2 cellular contexts compared by ENCODE assay signal in the genomic region with DNA sequence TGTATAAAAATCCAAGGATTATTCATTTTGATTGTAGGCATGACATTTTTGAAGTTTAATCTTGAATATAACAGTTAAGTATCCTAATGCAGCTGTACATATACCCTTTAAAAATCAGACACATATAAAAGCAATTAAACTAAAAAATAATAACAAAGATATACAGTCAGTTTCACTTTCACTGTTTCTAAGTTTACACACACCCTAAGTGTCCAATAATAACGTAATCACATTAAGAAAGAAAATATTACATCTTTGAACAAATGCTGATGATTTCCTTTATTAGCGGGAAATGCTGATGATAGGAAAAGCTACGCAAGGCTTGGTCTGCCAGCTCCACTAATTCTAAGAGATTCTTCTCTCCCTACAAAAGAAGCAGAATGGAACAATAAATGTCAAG.
TF ChIP-seq lines count a peak whose summit lies in the region.

No MANE protein-coding gene starts in this region.

TF ChIP-seq in A549, 52 proteins besides CTCF, POLR2A, EP300 and RAD21:
- TF ChIP-seq, protein P1, sequence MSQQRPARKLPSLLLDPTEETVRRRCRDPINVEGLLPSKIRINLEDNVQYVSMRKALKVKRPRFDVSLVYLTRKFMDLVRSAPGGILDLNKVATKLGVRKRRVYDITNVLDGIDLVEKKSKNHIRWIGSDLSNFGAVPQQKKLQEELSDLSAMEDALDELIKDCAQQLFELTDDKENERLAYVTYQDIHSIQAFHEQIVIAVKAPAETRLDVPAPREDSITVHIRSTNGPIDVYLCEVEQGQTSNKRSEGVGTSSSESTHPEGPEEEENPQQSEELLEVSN (IDR thresholded peaks at IDR 0.05; ENCODE audit: borderline replicate concordance, low read depth) = no peak
- TF ChIP-seq SREBF2 (IDR thresholded peaks at IDR 0.05) (no peak), RARB (CRISPR knock-in tag; IDR thresholded peaks at IDR 0.05) (no peak), MAZ (IDR thresholded peaks at IDR 0.05; ENCODE audit: borderline replicate concordance, low read depth, low read length) (no peak), HEYL (CRISPR knock-in tag; IDR thresholded peaks at IDR 0.05) (no peak), POLR2AphosphoS2 (conservative IDR thresholded peaks at IDR 0.05; ENCODE audit: low read length) (no peak), JUN (IDR thresholded peaks at IDR 0.05) (no peak), FOXS1 (CRISPR knock-in tag; IDR thresholded peaks at IDR 0.05) (no peak), BHLHE40 (IDR thresholded peaks at IDR 0.05; ENCODE audit: low read depth, low read length) (no peak)
- TF ChIP-seq, protein P2, sequence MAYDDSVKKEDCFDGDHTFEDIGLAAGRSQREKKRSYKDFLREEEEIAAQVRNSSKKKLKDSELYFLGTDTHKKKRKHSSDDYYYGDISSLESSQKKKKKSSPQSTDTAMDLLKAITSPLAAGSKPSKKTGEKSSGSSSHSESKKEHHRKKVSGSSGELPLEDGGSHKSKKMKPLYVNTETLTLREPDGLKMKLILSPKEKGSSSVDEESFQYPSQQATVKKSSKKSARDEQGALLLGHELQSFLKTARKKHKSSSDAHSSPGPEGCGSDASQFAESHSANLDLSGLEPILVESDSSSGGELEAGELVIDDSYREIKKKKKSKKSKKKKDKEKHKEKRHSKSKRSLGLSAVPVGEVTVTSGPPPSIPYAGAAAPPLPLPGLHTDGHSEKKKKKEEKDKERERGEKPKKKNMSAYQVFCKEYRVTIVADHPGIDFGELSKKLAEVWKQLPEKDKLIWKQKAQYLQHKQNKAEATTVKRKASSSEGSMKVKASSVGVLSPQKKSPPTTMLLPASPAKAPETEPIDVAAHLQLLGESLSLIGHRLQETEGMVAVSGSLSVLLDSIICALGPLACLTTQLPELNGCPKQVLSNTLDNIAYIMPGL (CRISPR knock-in tag; IDR thresholded peaks at IDR 0.05; ENCODE audit: borderline replicate concordance) = no peak
- TF ChIP-seq, protein P3, sequence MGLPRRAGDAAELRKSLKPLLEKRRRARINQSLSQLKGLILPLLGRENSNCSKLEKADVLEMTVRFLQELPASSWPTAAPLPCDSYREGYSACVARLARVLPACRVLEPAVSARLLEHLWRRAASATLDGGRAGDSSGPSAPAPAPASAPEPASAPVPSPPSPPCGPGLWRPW (IDR thresholded peaks at IDR 0.05) = no peak
- TF ChIP-seq, protein P4, sequence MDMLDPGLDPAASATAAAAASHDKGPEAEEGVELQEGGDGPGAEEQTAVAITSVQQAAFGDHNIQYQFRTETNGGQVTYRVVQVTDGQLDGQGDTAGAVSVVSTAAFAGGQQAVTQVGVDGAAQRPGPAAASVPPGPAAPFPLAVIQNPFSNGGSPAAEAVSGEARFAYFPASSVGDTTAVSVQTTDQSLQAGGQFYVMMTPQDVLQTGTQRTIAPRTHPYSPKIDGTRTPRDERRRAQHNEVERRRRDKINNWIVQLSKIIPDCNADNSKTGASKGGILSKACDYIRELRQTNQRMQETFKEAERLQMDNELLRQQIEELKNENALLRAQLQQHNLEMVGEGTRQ (IDR thresholded peaks at IDR 0.05) = no peak
TF ChIP-seq in A549: peak in this region for 0.

TF ChIP-seq in HepG2, 621 proteins besides CTCF, POLR2A, EP300 and RAD21:
- no peak for TF ChIP-seq RXRB (CRISPR knock-in tag; IDR thresholded peaks at IDR 0.05; ENCODE audit: borderline replicate concordance)
- TF ChIP-seq NCOA1 (CRISPR knock-in tag; IDR thresholded peaks at IDR 0.05) = no peak
- TF ChIP-seq MAFF (IDR thresholded peaks at IDR 0.05; ENCODE audit: low read depth, low read length) = 0 out of 2 replicates have a peak, but pooled peaks have one; percentile 6
- TF ChIP-seq ZNF607 (CRISPR knock-in tag; IDR thresholded peaks at IDR 0.05; ENCODE audit: borderline replicate concordance) = no peak
- TF ChIP-seq NCOR1 (IDR thresholded peaks at IDR 0.05; ENCODE audit: borderline replicate concordance, low read length) = no peak
- TF ChIP-seq, protein P5, sequence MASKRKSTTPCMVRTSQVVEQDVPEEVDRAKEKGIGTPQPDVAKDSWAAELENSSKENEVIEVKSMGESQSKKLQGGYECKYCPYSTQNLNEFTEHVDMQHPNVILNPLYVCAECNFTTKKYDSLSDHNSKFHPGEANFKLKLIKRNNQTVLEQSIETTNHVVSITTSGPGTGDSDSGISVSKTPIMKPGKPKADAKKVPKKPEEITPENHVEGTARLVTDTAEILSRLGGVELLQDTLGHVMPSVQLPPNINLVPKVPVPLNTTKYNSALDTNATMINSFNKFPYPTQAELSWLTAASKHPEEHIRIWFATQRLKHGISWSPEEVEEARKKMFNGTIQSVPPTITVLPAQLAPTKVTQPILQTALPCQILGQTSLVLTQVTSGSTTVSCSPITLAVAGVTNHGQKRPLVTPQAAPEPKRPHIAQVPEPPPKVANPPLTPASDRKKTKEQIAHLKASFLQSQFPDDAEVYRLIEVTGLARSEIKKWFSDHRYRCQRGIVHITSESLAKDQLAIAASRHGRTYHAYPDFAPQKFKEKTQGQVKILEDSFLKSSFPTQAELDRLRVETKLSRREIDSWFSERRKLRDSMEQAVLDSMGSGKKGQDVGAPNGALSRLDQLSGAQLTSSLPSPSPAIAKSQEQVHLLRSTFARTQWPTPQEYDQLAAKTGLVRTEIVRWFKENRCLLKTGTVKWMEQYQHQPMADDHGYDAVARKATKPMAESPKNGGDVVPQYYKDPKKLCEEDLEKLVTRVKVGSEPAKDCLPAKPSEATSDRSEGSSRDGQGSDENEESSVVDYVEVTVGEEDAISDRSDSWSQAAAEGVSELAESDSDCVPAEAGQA (IDR thresholded peaks at IDR 0.05; ENCODE audit: low read depth) = no peak
- TF ChIP-seq, protein P5 (CRISPR knock-in tag; IDR thresholded peaks at IDR 0.05; ENCODE audit: borderline replicate concordance) = no peak
- no peak for TF ChIP-seq FOXJ3 (CRISPR knock-in tag; IDR thresholded peaks at IDR 0.05; ENCODE audit: borderline replicate concordance)
- peak in 1 of 2 experiments; percentile 21; a peak in 1 of 4 replicates for TF ChIP-seq MAFK (conservative IDR thresholded peaks at IDR 0.05 in 1 of 2, IDR thresholded peaks at IDR 0.05 in 1 of 2; ENCODE audit: low read length in 2 of 2)
- no peak for TF ChIP-seq ZNF382 (CRISPR knock-in tag; IDR thresholded peaks at IDR 0.05; ENCODE audit: borderline replicate concordance)
TF ChIP-seq in HepG2: peak in this region for 2.
